ENCODE assay signal across 27 cellular contexts in genomic region chr11:75572744-75573143, GRCh38. TPM values are rescaled to one million over a fixed set of nuclear protein-coding genes. Genes with fewer than 3 reads are reported as not detected.
A peak's percentile ranks its signal among the peaks of the same experiment; 100 is the strongest.
DNase-seq lines count a peak whose midpoint lies in the region; ATAC-seq and TF ChIP-seq lines count a peak whose summit lies in the region.
"Had no signal": no experiment of that assay in that cellular context is flagged by ENCODE, and none has a peak within 500 bp of the region (broad histone marks: within the 10 kb centered on the region; RNA-seq: fewer than 3 reads in every experiment).

No MANE protein-coding gene starts in this region.

- H3K4me1 Mint-ChIP-seq in WTC11, result peaks cover 11% of the 10 kb centered on the region

- no peak overlapping the region for H3K4me3 Mint-ChIP-seq in WTC11
- H3K4me3 Mint-ChIP-seq: activated CD4-positive, alpha-beta memory T cell treated with anti-CD3 and anti-CD28 coated beads for 36 hours; CD4-positive, alpha-beta T cell had no signal

- peak overlapping the region; percentile 55 for H3K27ac ChIP-seq in left ventricle myocardium inferior (replicated peaks)
- peak overlapping the region; percentile 54 for H3K27ac ChIP-seq in subcutaneous abdominal adipose tissue (ENCODE audit: low read depth, low read length)
- H3K27ac ChIP-seq: brain microvascular endothelial cell, parathyroid adenoma had no signal

- TF ChIP-seq CTCF in WTC11 (IDR thresholded peaks at IDR 0.05) (no peak), left ventricle myocardium inferior (IDR thresholded peaks at IDR 0.05; ENCODE audit: borderline replicate concordance) (no peak), GM20000 (IDR thresholded peaks at IDR 0.05; ENCODE audit: extremely low read depth, missing control alignments) (no peak)

- CTCF ChIA-PET in WTC11 (lab: Charles Lee), result no interaction called here

- no peaks in the 10 kb centered on the region for H3K27me3 ChIP-seq in left ventricle myocardium inferior (ENCODE audit: low read depth)
- H3K27me3 ChIP-seq in subcutaneous abdominal adipose tissue (ENCODE audit: control insufficient read depth in 5 of 5, insufficient read depth in 4 of 5, low read length in 5 of 5), result no peaks in the 10 kb centered on the region
- H3K27me3 ChIP-seq: brain microvascular endothelial cell, upper lobe of left lung had no signal

- H3K36me3 ChIP-seq in left ventricle myocardium inferior (peaks cover 68% of the 10 kb centered on the region), subcutaneous abdominal adipose tissue (ENCODE audit: control insufficient read depth in 5 of 5, insufficient read depth in 5 of 5, low read length in 5 of 5) (peaks cover 7 to 70% (median 62%) of the 10 kb centered on the region in 5 donors)

- peaks cover 50% of the 10 kb centered on the region for H3K36me3 Mint-ChIP-seq in WTC11

- no peak overlapping the region for H3K9ac ChIP-seq in subcutaneous abdominal adipose tissue (ENCODE audit: low read length in 5 of 5)
- H3K9ac ChIP-seq: parathyroid adenoma, SK-N-SH had no signal

- H3K9me3 ChIP-seq in left ventricle myocardium inferior (replicated peaks) (no peaks in the 10 kb centered on the region), subcutaneous abdominal adipose tissue (ENCODE audit: control insufficient read depth in 5 of 5, low read length in 5 of 5) (no peaks in the 10 kb centered on the region)
- H3K9me3 ChIP-seq: SK-N-SH, upper lobe of left lung had no signal

- no peaks in the 10 kb centered on the region for H3K27me3 Mint-ChIP-seq in WTC11 (ENCODE audit: low read depth)
- H3K27me3 Mint-ChIP-seq: activated CD4-positive, alpha-beta memory T cell treated with anti-CD3 and anti-CD28 coated beads for 36 hours; CD4-positive, alpha-beta T cell had no signal

- H3K4me3 ChIP-seq in left ventricle myocardium inferior (no peak overlapping the region), subcutaneous abdominal adipose tissue (ENCODE audit: low read depth in 1 of 5, low read length in 5 of 5) (no peak overlapping the region)
- H3K4me3 ChIP-seq: upper lobe of left lung had no signal

- ATAC-seq in Right ventricle myocardium inferior (peak; percentile 51), left cardiac atrium (no peak), WTC11 (no peak)
- ATAC-seq: left lobe of liver had no signal

- POLR2A ChIA-PET in WTC11 (lab: Charles Lee), result interaction anchor here (0.6 to 4.0 kb wide), 3 partner anchors 8 to 25 kb away, joined by 3 to 27 read pairs (median 3); no protein-coding TSS in a partner anchor

- intact Hi-C loops in Right ventricle myocardium inferior (cut with DNase I), result no loop called here
- intact Hi-C loops in left cardiac atrium (cut with DNase I), result no loop called here
- intact Hi-C loops in left ventricle myocardium inferior (cut with micrococcal nuclease), result no loop called here

- H3K9me3 Mint-ChIP-seq in WTC11, result no peaks in the 10 kb centered on the region
- H3K9me3 Mint-ChIP-seq: activated CD4-positive, alpha-beta memory T cell treated with anti-CD3 and anti-CD28 coated beads for 36 hours; CD4-positive, alpha-beta T cell had no signal

- H3K27ac Mint-ChIP-seq in WTC11, result peak overlapping the region; percentile 21; the same call in 1 of the 2 replicates
- H3K27ac Mint-ChIP-seq: activated CD4-positive, alpha-beta memory T cell treated with anti-CD3 and anti-CD28 coated beads for 36 hours; CD4-positive, alpha-beta T cell had no signal

- DNase-seq in Right ventricle myocardium inferior (ENCODE audit: missing footprints) (no peak), left cardiac atrium (no peak), WTC11 (ENCODE audit: low spot score) (no peak), left ventricle myocardium inferior (no peak), GM20000 (ENCODE audit: low spot score) (no peak)
- DNase-seq in activated CD4-positive, CD25-positive, alpha-beta regulatory T cell (lab: John Stamatoyannopoulos, UW), result no peak
- no peak for DNase-seq in activated CD8-positive, alpha-beta memory T cell treated with anti-CD3 and anti-CD28 coated beads, Interleukin-2, amount 50 U/mL, for 48 hours
- DNase-seq: activated CD4-positive, alpha-beta memory T cell treated with anti-CD3 and anti-CD28 coated beads for 36 hours; activated CD4-positive, alpha-beta T cell treated with anti-CD3 and anti-CD28 coated beads for 1 hour; activated naive CD4-positive, alpha-beta T cell treated with Interleukin-2 at 50 U/mL for 16 hours; AML-193; brain microvascular endothelial cell; CD4-positive, alpha-beta T cell; effector CD4-positive, alpha-beta T cell; GOT3; mesendoderm; NCI-H1105; NCI-H1930; NCI-H524; OCI-M1; SK-N-SH; stimulated activated CD4-positive, alpha-beta T cell treated with anti-CD3 and anti-CD28 coated beads, Interleukin-2, amount 100 ng/mL, for 48 hours; T-helper 2 cell; upper lobe of left lung had no signal

- peaks cover 73% of the 10 kb centered on the region for H3K4me1 ChIP-seq in left ventricle myocardium inferior
- peaks cover 5 to 63% (median 48%) of the 10 kb centered on the region in 5 donors for H3K4me1 ChIP-seq in subcutaneous abdominal adipose tissue (ENCODE audit: control insufficient read depth in 5 of 5, insufficient read depth in 5 of 5, low read length in 5 of 5)
- H3K4me1 ChIP-seq: parathyroid adenoma had no signal

TF ChIP-seq in WTC11, 78 proteins besides CTCF, POLR2A, EP300 and RAD21 (continues in another document):
- TF ChIP-seq ZNF263 (CRISPR knock-in tag; IDR thresholded peaks at IDR 0.05; ENCODE audit: low read depth), result no peak
- TF ChIP-seq E2F5 (CRISPR knock-in tag; IDR thresholded peaks at IDR 0.05), result no peak
- no peak for TF ChIP-seq TP53 (CRISPR knock-in tag; IDR thresholded peaks at IDR 0.05)
- TF ChIP-seq ARID4B (CRISPR knock-in tag; IDR thresholded peaks at IDR 0.05; ENCODE audit: borderline replicate concordance), result no peak
- TF ChIP-seq MXD4 (CRISPR knock-in tag; IDR thresholded peaks at IDR 0.05; ENCODE audit: borderline replicate concordance), result no peak
- no peak for TF ChIP-seq IRF1 (CRISPR knock-in tag; IDR thresholded peaks at IDR 0.05)
- TF ChIP-seq JAZF1 (CRISPR knock-in tag; IDR thresholded peaks at IDR 0.05), result no peak
- TF ChIP-seq NR2C2 (CRISPR knock-in tag; IDR thresholded peaks at IDR 0.05), result no peak
- no peak for TF ChIP-seq ZSCAN18 (CRISPR knock-in tag; IDR thresholded peaks at IDR 0.05)
- TF ChIP-seq SMAD3 (CRISPR knock-in tag; IDR thresholded peaks at IDR 0.05; ENCODE audit: borderline replicate concordance), result no peak

RNA-seq across cellular contexts. Expression of gene SERPINH1, which starts 10.7 kb away (rescaled TPM):
- 65.8 TPM for total RNA-seq in Right ventricle myocardium inferior
- 100 to 1,000 TPM; 105 to 137 TPM for total RNA-seq in left cardiac atrium
- 411 to 478 TPM (median 473 TPM) in 3 replicates for total RNA-seq in WTC11 (2021)
- 57.6 TPM for total RNA-seq in left ventricle myocardium inferior

RNA-seq across cellular contexts. Expression of gene GDPD5, which starts 47.0 kb away (rescaled TPM):
- 7.7 TPM for total RNA-seq in Right ventricle myocardium inferior
- 10 to 100 TPM; 12.3 to 17.6 TPM for total RNA-seq in left cardiac atrium
- 4.7 to 12.2 TPM (median 5.3 TPM) in 3 replicates for total RNA-seq in WTC11 (2021)
- total RNA-seq in left ventricle myocardium inferior, result 4.4 TPM
